In genomic region chr3:128349963-128350599, GRCh38 we compare ENCODE assay signal across 20 cellular contexts.
DNase-seq lines count a peak whose midpoint lies in the region; ATAC-seq and TF ChIP-seq lines count a peak whose summit lies in the region.
"Had no signal": no experiment of that assay in that cellular context is flagged by ENCODE, and none has a peak within 500 bp of the region (broad histone marks: within the 10 kb centered on the region; RNA-seq: fewer than 3 reads in every experiment).

No MANE protein-coding gene starts in this region.

- no peak for TF ChIP-seq CTCF in C4-2B (conservative IDR thresholded peaks at IDR 0.05)
- TF ChIP-seq CTCF in sigmoid colon (IDR thresholded peaks at IDR 0.05) = no peak
- TF ChIP-seq CTCF in esophagus squamous epithelium (IDR thresholded peaks at IDR 0.05) = no peak

- 95% methylated on average over 12 of the region's 12 CpGs for WGBS in right cardiac atrium
- 96 to 97% methylated on average over 12 of the region's 12 CpGs for WGBS in sigmoid colon, 2 donors
- WGBS in esophagus squamous epithelium, 2 donors = 48 to 100% methylated on average over 1 to 5 of the region's 12 CpGs

- H3K27ac ChIP-seq in C4-2B = peak overlapping the region; percentile 99
- no peak overlapping the region for H3K27ac ChIP-seq in right cardiac atrium (ENCODE audit: low read length)
- no peak overlapping the region for H3K27ac ChIP-seq in sigmoid colon
- no peak overlapping the region for H3K27ac ChIP-seq in esophagus squamous epithelium
- H3K27ac ChIP-seq: neural progenitor cell, Peyer's patch, SJSA1, tibial artery had no signal

- intact Hi-C loops in right cardiac atrium (cut with DNase I) (no loop called here), sigmoid colon (cut with DNase I) (no loop called here), esophagus squamous epithelium (cut with DNase I) (no loop called here)

- peak; percentile 22 to 31 for ATAC-seq in right cardiac atrium
- ATAC-seq: activated T-cell treated with anti-CD3 and anti-CD28 coated beads, Interleukin-2, amount 50 U/mL, for 72 hours; T-cell had no signal

- TF ChIP-seq POLR2A in sigmoid colon (IDR thresholded peaks at IDR 0.05) (no peak), esophagus squamous epithelium (IDR thresholded peaks at IDR 0.05) (no peak)

- no peak for TF ChIP-seq EP300 in sigmoid colon (IDR thresholded peaks at IDR 0.05)

- H3K36me3 ChIP-seq in sigmoid colon (no peaks in the 10 kb centered on the region), esophagus squamous epithelium (peaks cover 0 to 20% (median 0%) of the 10 kb centered on the region in 3 donors)
- H3K36me3 ChIP-seq: neural progenitor cell, Peyer's patch had no signal

- no peaks in the 10 kb centered on the region for H3K27me3 ChIP-seq in right cardiac atrium (ENCODE audit: control insufficient read depth, insufficient read depth)
- no peaks in the 10 kb centered on the region for H3K27me3 ChIP-seq in sigmoid colon
- no peaks in the 10 kb centered on the region for H3K27me3 ChIP-seq in esophagus squamous epithelium
- H3K27me3 ChIP-seq: neural progenitor cell, Peyer's patch, SJSA1, tibial artery had no signal

- peaks cover 2% of the 10 kb centered on the region for H3K4me1 ChIP-seq in right cardiac atrium (ENCODE audit: control insufficient read depth, insufficient read depth, low read length)
- peaks cover 0 to 17% (median 16%) of the 10 kb centered on the region in 4 donors for H3K4me1 ChIP-seq in sigmoid colon
- H3K4me1 ChIP-seq in esophagus squamous epithelium = peaks cover 0 to 36% (median 0%) of the 10 kb centered on the region in 3 donors
- H3K4me1 ChIP-seq: HAP-1 had no signal

- peak; percentile 74 for DNase-seq in NCI-H2196 (lab: John Stamatoyannopoulos, UW; ENCODE audit: unreplicated experiment)
- no peak for DNase-seq in right cardiac atrium
- peak; percentile 50 for DNase-seq in sigmoid colon
- no peak for DNase-seq in esophagus squamous epithelium (lab: John Stamatoyannopoulos, UW)
- no peak for DNase-seq in SIG-M5 (lab: John Stamatoyannopoulos, UW)
- DNase-seq in Kasumi-1 (lab: John Stamatoyannopoulos, UW) = no peak
- DNase-seq: activated CD4-positive, alpha-beta T cell treated with anti-CD3 and anti-CD28 coated beads, Interleukin-2, amount 50 U/mL, for 4 hours; activated naive CD4-positive, alpha-beta T cell treated with Interleukin-2 at 50 U/mL for 16 hours; activated T-cell treated with anti-CD3 and anti-CD28 coated beads, Interleukin-2, amount 50 U/mL, for 72 hours; COR-L47; DMS53; effector CD8-positive, alpha-beta T cell; NCI-H510A treated with DMSO at 0.1 percent for 48 hours; T-cell; tibial artery had no signal

- H3K9me3 ChIP-seq in right cardiac atrium (ENCODE audit: control insufficient read depth, low read length) (no peaks in the 10 kb centered on the region), sigmoid colon (no peaks in the 10 kb centered on the region), esophagus squamous epithelium (no peaks in the 10 kb centered on the region)
- H3K9me3 ChIP-seq: HAP-1, Peyer's patch, SJSA1, tibial artery had no signal

- H3K4me3 ChIP-seq in right cardiac atrium (ENCODE audit: low read length) = no peak overlapping the region
- no peak overlapping the region for H3K4me3 ChIP-seq in sigmoid colon
- H3K4me3 ChIP-seq in esophagus squamous epithelium = no peak overlapping the region
- H3K4me3 ChIP-seq: HAP-1, neural progenitor cell, Peyer's patch, SJSA1, tibial artery had no signal

Comparison
In these comparisons a context has a peak if more than half of its experiments do, and no peak if none do; other contexts are left out.
1. DNase-seq: peak in NCI-H2196 (single experiment) and sigmoid colon (single experiment); none in right cardiac atrium (0 of 3), esophagus squamous epithelium (single experiment), SIG-M5 (single experiment) and Kasumi-1 (0 of 2).